Comparison of ENCODE assay signal across 1 cellular context in genomic region chr4:12926189-12927066, GRCh38.
TF ChIP-seq lines count a peak whose summit lies in the region.

No MANE protein-coding gene starts in this region.

TF ChIP-seq in HepG2, 621 proteins besides CTCF, POLR2A, EP300 and RAD21 (continued from another document):
- no peak for TF ChIP-seq ZNF512 (CRISPR knock-in tag; IDR thresholded peaks at IDR 0.05)
- peak; percentile 25; the same call in 1 of the 2 replicates for TF ChIP-seq ZFP1 (CRISPR knock-in tag; IDR thresholded peaks at IDR 0.05)
- TF ChIP-seq ZNF552 (CRISPR knock-in tag; IDR thresholded peaks at IDR 0.05; ENCODE audit: borderline replicate concordance) = no peak
- no peak for TF ChIP-seq LBX2 (CRISPR knock-in tag; IDR thresholded peaks at IDR 0.05; ENCODE audit: borderline replicate concordance)
- no peak for TF ChIP-seq ZFP36L2 (CRISPR knock-in tag; IDR thresholded peaks at IDR 0.05)
- TF ChIP-seq SAP130 (CRISPR knock-in tag; IDR thresholded peaks at IDR 0.05; ENCODE audit: low read depth) = peak; percentile 41
- no peak for TF ChIP-seq NKX3-1 (CRISPR knock-in tag; IDR thresholded peaks at IDR 0.05)
- peak; percentile 58 for TF ChIP-seq ZNF574 (CRISPR knock-in tag; IDR thresholded peaks at IDR 0.05)
- TF ChIP-seq ZNF639 (CRISPR knock-in tag; conservative IDR thresholded peaks at IDR 0.05) = no peak
- no peak for TF ChIP-seq PRPF4 (IDR thresholded peaks at IDR 0.05; ENCODE audit: low read depth, low read length, poor library complexity, severe bottlenecking)
- TF ChIP-seq ZFP36 (IDR thresholded peaks at IDR 0.05; ENCODE audit: borderline replicate concordance, low read depth, low read length, partially characterized antibody) = no peak
- no peak for TF ChIP-seq ONECUT2 (CRISPR knock-in tag; IDR thresholded peaks at IDR 0.05)
- TF ChIP-seq CHCHD3 (CRISPR knock-in tag; IDR thresholded peaks at IDR 0.05) = no peak
TF ChIP-seq in HepG2: peak in this region for 138.
